Comparison of ENCODE assay signal across 8 cellular contexts in genomic region chr17:32912218-32912897, GRCh38. TPM values are rescaled to one million over a fixed set of nuclear protein-coding genes. Genes with fewer than 3 reads are reported as not detected.
DNase-seq lines count a peak whose midpoint lies in the region; TF ChIP-seq lines count a peak whose summit lies in the region.

No MANE protein-coding gene starts in this region.

- H3K27ac ChIP-seq in SJCRH30 (no peak overlapping the region), cardiac muscle cell (peak overlapping the region; percentile 40)

- H3K9me3 ChIP-seq in SJCRH30 (replicated peaks), result no peaks in the 10 kb centered on the region
- no peaks in the 10 kb centered on the region for H3K9me3 ChIP-seq in cardiac muscle cell (ENCODE audit: low read depth)

- H3K4me1 ChIP-seq in SJCRH30 (no peaks in the 10 kb centered on the region), cardiac muscle cell (ENCODE audit: low read depth) (peaks cover 11% of the 10 kb centered on the region)

- peak; percentile 30 for TF ChIP-seq CTCF in cardiac muscle cell (IDR thresholded peaks at IDR 0.05; ENCODE audit: low read depth, low read length)

- H3K27me3 ChIP-seq in SJCRH30 (peaks cover 13% of the 10 kb centered on the region), cardiac muscle cell (no peaks in the 10 kb centered on the region)

- no peaks in the 10 kb centered on the region for H3K36me3 ChIP-seq in SJCRH30
- H3K36me3 ChIP-seq in cardiac muscle cell, result no peaks in the 10 kb centered on the region

- no peak overlapping the region for H3K4me3 ChIP-seq in SJCRH30
- H3K4me3 ChIP-seq in cardiac muscle cell, result no peak overlapping the region

- DNase-seq in EL (peak; percentile 80), SJCRH30 (peak; percentile 29 to 52), cardiac muscle cell (ENCODE audit: low read depth in 1 of 2, low spot score in 1 of 2) (peak; percentile 49 to 85), pulmonary artery endothelial cell (ENCODE audit: low read depth, low spot score) (peak; percentile 22), NAMALWA (ENCODE audit: low spot score) (no peak), Ammon's horn (ENCODE audit: low spot score) (no peak), inferior parietal cortex (ENCODE audit: extremely low spot score) (no peak)
- DNase-seq in stimulated activated CD4-positive, alpha-beta T cell treated with anti-CD3 and anti-CD28 coated beads, Interleukin-4, amount 100 ng/mL, for 4 hours, result no peak

RNA-seq across cellular contexts. Expression of gene TMEM98, which starts 15.6 kb away (rescaled TPM):
- 68.6 and 71.8 TPM in 2 replicates for total RNA-seq in SJCRH30 (2014; rRNA removed; shearing (Covaris generic))
- 166 and 230 TPM in 2 replicates for total RNA-seq in cardiac muscle cell
- 216 and 217 TPM in 2 replicates for polyA plus RNA-seq in cardiac muscle cell
- total RNA-seq in pulmonary artery endothelial cell, result 114 and 210 TPM in 2 replicates

RNA-seq across cellular contexts. Expression of gene MYO1D, which starts 35.4 kb away (rescaled TPM):
- total RNA-seq in SJCRH30 (2014; rRNA removed; shearing (Covaris generic)), result 2.3 and 3.7 TPM in 2 replicates
- total RNA-seq in cardiac muscle cell (43.7 and 56.4 TPM in 2 replicates), pulmonary artery endothelial cell (49.0 and 76.4 TPM in 2 replicates)
- polyA plus RNA-seq in cardiac muscle cell, result 30.3 and 34.3 TPM in 2 replicates

Comparison
In these comparisons a context has a peak if more than half of its experiments do, and no peak if none do; other contexts are left out.
1. DNase-seq: peak in EL (single experiment), SJCRH30 (2 of 2), cardiac muscle cell (2 of 2) and pulmonary artery endothelial cell (single experiment); none in NAMALWA (single experiment), Ammon's horn (single experiment), stimulated activated CD4-positive, alpha-beta T cell treated with anti-CD3 and anti-CD28 coated beads, Interleukin-4, amount 100 ng/mL, for 4 hours (0 of 2) and inferior parietal cortex (single experiment).